ENCODE assay signal across 11 cellular contexts in genomic region chr3:183904833-183905780, GRCh38.
"Had no signal": no experiment of that assay in that cellular context is flagged by ENCODE, and none has a peak within 500 bp of the region (broad histone marks: within the 10 kb centered on the region; RNA-seq: fewer than 3 reads in every experiment).

No MANE protein-coding gene starts in this region.

- H3K27me3 ChIP-seq: dorsolateral prefrontal cortex, ovary, tibial nerve had no signal

- H3K4me1 Mint-ChIP-seq: activated naive CD8-positive, alpha-beta T cell treated with anti-CD3 and anti-CD28 coated beads for 36 hours; neural crest cell had no signal

- ATAC-seq: activated T-cell treated with anti-CD3 and anti-CD28 coated beads, Interleukin-2, amount 50 U/mL, for 4 hours had no signal

- H3K36me3 Mint-ChIP-seq: activated CD4-positive, alpha-beta memory T cell treated with anti-CD3 and anti-CD28 coated beads for 36 hours; activated naive CD8-positive, alpha-beta T cell treated with anti-CD3 and anti-CD28 coated beads for 36 hours had no signal

- FAIRE-seq: endothelial cell of umbilical vein, islet of Langerhans had no signal

- H3K9me3 ChIP-seq: ovary, tibial nerve had no signal

- DNase-seq: activated gamma-delta T cell; activated naive CD8-positive, alpha-beta T cell treated with anti-CD3 and anti-CD28 coated beads for 36 hours; activated T-cell treated with anti-CD3 and anti-CD28 coated beads, Interleukin-2, amount 50 U/mL, for 4 hours; dorsolateral prefrontal cortex; foreskin melanocyte; ovary had no signal

- H3K27ac Mint-ChIP-seq: activated CD4-positive, alpha-beta memory T cell treated with anti-CD3 and anti-CD28 coated beads for 36 hours; activated naive CD8-positive, alpha-beta T cell treated with anti-CD3 and anti-CD28 coated beads for 36 hours had no signal

- H3K36me3 ChIP-seq: ovary, tibial nerve had no signal

- H3K9me3 Mint-ChIP-seq: activated naive CD8-positive, alpha-beta T cell treated with anti-CD3 and anti-CD28 coated beads for 36 hours; neural crest cell had no signal

- H3K27ac ChIP-seq: dorsolateral prefrontal cortex, ovary, tibial nerve had no signal

- H3K4me3 ChIP-seq: dorsolateral prefrontal cortex, ovary, tibial nerve had no signal

- H3K4me3 Mint-ChIP-seq: activated CD4-positive, alpha-beta memory T cell treated with anti-CD3 and anti-CD28 coated beads for 36 hours; activated naive CD8-positive, alpha-beta T cell treated with anti-CD3 and anti-CD28 coated beads for 36 hours; activated T-cell treated with anti-CD3 and anti-CD28 coated beads, Interleukin-2, amount 50 U/mL, for 4 hours; neural crest cell had no signal

- H3K4me1 ChIP-seq: tibial nerve had no signal
